ENCODE assay signal across 1 cellular context in genomic region chr1:43974443-43975248, GRCh38.
TF ChIP-seq lines count a peak whose summit lies in the region.

Gene ATP6V0B (plus strand): TSS chr1:43974960. CDS start chr1:43975041, 81 bp downstream.

TF ChIP-seq in HepG2, 621 proteins besides CTCF, POLR2A, EP300 and RAD21 (continued from another document and continues in another):
- peak; percentile 20 for TF ChIP-seq ZEB1 (IDR thresholded peaks at IDR 0.05; ENCODE audit: insufficient replicate concordance, low read depth)
- peak; percentile 93 for TF ChIP-seq ZNF687 (CRISPR knock-in tag; IDR thresholded peaks at IDR 0.05)
- peak; percentile 57; the same call in 1 of the 2 replicates for TF ChIP-seq TIGD3 (CRISPR knock-in tag; IDR thresholded peaks at IDR 0.05; ENCODE audit: borderline replicate concordance)
- TF ChIP-seq ZNF609 (CRISPR knock-in tag; IDR thresholded peaks at IDR 0.05; ENCODE audit: borderline replicate concordance), result no peak
- TF ChIP-seq ZKSCAN5 (CRISPR knock-in tag; IDR thresholded peaks at IDR 0.05), result no peak
- peak; percentile 61; the same call in 1 of the 2 replicates for TF ChIP-seq ZNF598 (CRISPR knock-in tag; IDR thresholded peaks at IDR 0.05; ENCODE audit: borderline replicate concordance)
- TF ChIP-seq RBM39 (IDR thresholded peaks at IDR 0.05; ENCODE audit: low read depth, low read length, poor library complexity, severe bottlenecking), result peak; percentile 84
- TF ChIP-seq EED (CRISPR knock-in tag; IDR thresholded peaks at IDR 0.05), result no peak
- peak; percentile 72; the same call in 1 of the 2 replicates for TF ChIP-seq RXRA (CRISPR knock-in tag; IDR thresholded peaks at IDR 0.05)
- TF ChIP-seq POGZ (CRISPR knock-in tag; IDR thresholded peaks at IDR 0.05), result peak; percentile 68
- no peak for TF ChIP-seq RFX1 (IDR thresholded peaks at IDR 0.05)
- TF ChIP-seq ZNF800 (CRISPR knock-in tag; IDR thresholded peaks at IDR 0.05), result no peak
- TF ChIP-seq SATB2 (CRISPR knock-in tag; IDR thresholded peaks at IDR 0.05), result no peak
- no peak for TF ChIP-seq MTF1 (CRISPR knock-in tag; IDR thresholded peaks at IDR 0.05)
- no peak for TF ChIP-seq RFXANK (CRISPR knock-in tag; IDR thresholded peaks at IDR 0.05)
- TF ChIP-seq ZNF24 (IDR thresholded peaks at IDR 0.05), result no peak
- TF ChIP-seq ZMYM4 (CRISPR knock-in tag; IDR thresholded peaks at IDR 0.05), result peak; percentile 67; the same call in 1 of the 2 replicates
- no peak for TF ChIP-seq REXO4 (CRISPR knock-in tag; IDR thresholded peaks at IDR 0.05; ENCODE audit: borderline replicate concordance)
- TF ChIP-seq CENPX (CRISPR knock-in tag; IDR thresholded peaks at IDR 0.05), result no peak
- TF ChIP-seq RFX5 (IDR thresholded peaks at IDR 0.05; ENCODE audit: low read depth, low read length), result peak; percentile 61; the same call in 1 of the 2 replicates
- TF ChIP-seq ZNF703 (CRISPR knock-in tag; IDR thresholded peaks at IDR 0.05; ENCODE audit: borderline replicate concordance), result no peak
- no peak for TF ChIP-seq ZNF615 (CRISPR knock-in tag; IDR thresholded peaks at IDR 0.05; ENCODE audit: borderline replicate concordance)
- TF ChIP-seq ZMAT5 (CRISPR knock-in tag; IDR thresholded peaks at IDR 0.05; ENCODE audit: borderline replicate concordance, low read depth), result no peak
- TF ChIP-seq ZNF773 (CRISPR knock-in tag; IDR thresholded peaks at IDR 0.05; ENCODE audit: borderline replicate concordance), result no peak
- TF ChIP-seq ZNF550 (CRISPR knock-in tag; IDR thresholded peaks at IDR 0.05; ENCODE audit: borderline replicate concordance), result no peak
- peak; percentile 76 for TF ChIP-seq POGK (CRISPR knock-in tag; conservative IDR thresholded peaks at IDR 0.05)
- peak; percentile 3; the same call in 1 of the 2 replicates for TF ChIP-seq ZSCAN5A (CRISPR knock-in tag; IDR thresholded peaks at IDR 0.05; ENCODE audit: borderline replicate concordance)
- TF ChIP-seq AKAP8 (CRISPR knock-in tag; IDR thresholded peaks at IDR 0.05), result peak; percentile 88
- peak; percentile 82 for TF ChIP-seq KAT8 (CRISPR knock-in tag; IDR thresholded peaks at IDR 0.05)
- TF ChIP-seq PHF8 (CRISPR knock-in tag; IDR thresholded peaks at IDR 0.05), result peak; percentile 92
- no peak for TF ChIP-seq ZNF260 (CRISPR knock-in tag; IDR thresholded peaks at IDR 0.05; ENCODE audit: borderline replicate concordance, low read depth)
- peak; percentile 18; the same call in 1 of the 2 replicates for TF ChIP-seq SOX5 (CRISPR knock-in tag; IDR thresholded peaks at IDR 0.05; ENCODE audit: borderline replicate concordance)
- no peak for TF ChIP-seq ZNF3 (CRISPR knock-in tag; IDR thresholded peaks at IDR 0.05)
- no peak for TF ChIP-seq KDM3A (CRISPR knock-in tag; IDR thresholded peaks at IDR 0.05; ENCODE audit: low read depth)
- no peak for TF ChIP-seq ZNF280D (CRISPR knock-in tag; IDR thresholded peaks at IDR 0.05)
- no peak for TF ChIP-seq LRRFIP1 (CRISPR knock-in tag; conservative IDR thresholded peaks at IDR 0.05)
